In genomic region chr4:109729155-109729562, GRCh38 we compare ENCODE assay signal across 8 cellular contexts. TPM values are rescaled to one million over a fixed set of nuclear protein-coding genes. Genes with fewer than 3 reads are reported as not detected.
DNase-seq lines count a peak whose midpoint lies in the region; ATAC-seq, FAIRE-seq and TF ChIP-seq lines count a peak whose summit lies in the region.

No MANE protein-coding gene starts in this region.

- in situ Hi-C loops in K562 (cut with MboI): no loop called here

- H4K20me1 ChIP-seq in K562 (replicated peaks; ENCODE audit: control insufficient read depth, insufficient read depth, low read length): 0 out of 2 replicates have a peak, but pooled peaks cover 3% of the 10 kb centered on the region

- H3K4me3 ChIP-seq in K562 (peak overlapping the region; percentile 81), kidney epithelial cell (ENCODE audit: low read depth, low read length) (peak overlapping the region; percentile 60)

- H3K36me3 ChIP-seq in K562 (ENCODE audit: control insufficient read depth, insufficient read depth, low read length) (peaks cover 30% of the 10 kb centered on the region), kidney epithelial cell (ENCODE audit: control insufficient read depth, insufficient read depth, low read length) (no peaks in the 10 kb centered on the region)

- H3K27me3 ChIP-seq in K562 (ENCODE audit: control insufficient read depth in 2 of 2, insufficient read depth in 2 of 2, low read length in 2 of 2) (no peaks in the 10 kb centered on the region), kidney epithelial cell (ENCODE audit: control insufficient read depth, insufficient read depth, low read length) (no peaks in the 10 kb centered on the region)

- ATAC-seq in K562 (no peak), GM21381 (IDR thresholded peaks at IDR 0.05; ENCODE audit: unreplicated experiment) (no peak), HG02970 (IDR thresholded peaks at IDR 0.05; ENCODE audit: low FRiP score, unreplicated experiment) (no peak), GM21360 (IDR thresholded peaks at IDR 0.05; ENCODE audit: unreplicated experiment) (no peak)

- DNase-seq in Daoy (ENCODE audit: low read depth): peak; percentile 1
- peak; percentile 32 to 34 for DNase-seq in Kasumi-1 (lab: John Stamatoyannopoulos, UW)
- peak in 3 of 4 experiments; percentile 25 to 54 (median 26) for DNase-seq in K562 (ENCODE audit: extremely low read depth in 1 of 4, low spot score in 3 of 4)
- DNase-seq in kidney epithelial cell (ENCODE audit: low read depth): no peak

- peak overlapping the region; percentile 95 for H3K4me2 ChIP-seq in K562 (ENCODE audit: insufficient read depth, low read length)

- TF ChIP-seq RAD21 in K562 (CRISPR knock-in tag; conservative IDR thresholded peaks at IDR 0.05 in 1 of 2, IDR thresholded peaks at IDR 0.05 in 1 of 2): no peak

- intact Hi-C loops in K562 (cut with micrococcal nuclease): loop anchor here (1.0 to 5.0 kb wide), 3 partner anchors 26 to 468 kb away; partner anchors contain the start of genes CASP6, ELOVL6 and GAR1

- no peak for TF ChIP-seq CTCF in K562 (IDR thresholded peaks at IDR 0.05 in 2 of 3, conservative IDR thresholded peaks at IDR 0.05 in 1 of 3; ENCODE audit: insufficient read depth in 2 of 3, low read depth in 1 of 3, low read length in 3 of 3)
- no peak for TF ChIP-seq CTCF in kidney epithelial cell (IDR thresholded peaks at IDR 0.05; ENCODE audit: insufficient read depth, low read length, poor library complexity, severe bottlenecking)

- H3K9me1 ChIP-seq in K562 (ENCODE audit: control insufficient read depth, insufficient read depth, low read length): no peaks in the 10 kb centered on the region

- peak overlapping the region; percentile 76 to 96 for H3K9ac ChIP-seq in K562 (ENCODE audit: insufficient read depth in 1 of 2, low read depth in 2 of 2, low read length in 2 of 2)

- H3K79me2 ChIP-seq in K562 (ENCODE audit: control insufficient read depth, insufficient read depth, low read length): peaks cover 57% of the 10 kb centered on the region

- CTCF ChIA-PET in K562 (lab: Yijun Ruan, JAX; ENCODE audit: low intra/inter-chr PET ratio): no interaction called here

- H2AFZ ChIP-seq in K562 (ENCODE audit: low read depth, low read length): peak overlapping the region; percentile 94

- no peak; the same call in 1 of the 2 replicates for TF ChIP-seq POLR2A in K562 (conservative IDR thresholded peaks at IDR 0.05)

- no peak for FAIRE-seq in K562 (lab: Jason Lieb, UNC)

- H3K4me1 ChIP-seq in K562 (replicated peaks in 1 of 2; ENCODE audit: control insufficient read depth in 2 of 2, insufficient read depth in 2 of 2, low read length in 2 of 2): peaks cover 8 to 25% of the 10 kb centered on the region in 2 experiments; a peak in 4 of 5 replicates

- peak overlapping the region; percentile 75 for H3K27ac ChIP-seq in K562 (ENCODE audit: extremely low read depth, low read depth, low read length)
- H3K27ac ChIP-seq in temporal lobe (ENCODE audit: low read depth, low read length): peak overlapping the region; percentile 18

- 0% methylated on average over 11 of the region's 11 CpGs for WGBS in K562 (ENCODE audit: insufficient coverage, low coverage, missing lambda C conversion rate)

- no TSS peak for BruUV-seq in K562 (replicated peaks; lab: Mats Ljungman, UMichigan)

- H3K9me3 ChIP-seq in K562 (replicated peaks; ENCODE audit: control insufficient read depth, insufficient read depth, low read depth, low read length): no peaks in the 10 kb centered on the region

- POLR2A ChIA-PET in K562 (lab: Yijun Ruan, JAX): interaction anchor here (0.8 to 3.4 kb wide), 3 partner anchors 11 to 24 kb away, joined by 3 to 14 read pairs (median 3); no protein-coding TSS in a partner anchor

- no peak for TF ChIP-seq EP300 in K562 (IDR thresholded peaks at IDR 0.05; ENCODE audit: low read length)

TF ChIP-seq in K562, 482 proteins besides CTCF, POLR2A, EP300 and RAD21 (continues in another document):
- TF ChIP-seq NBN (IDR thresholded peaks at IDR 0.05; ENCODE audit: low read depth) (no peak), KDM1A (IDR thresholded peaks at IDR 0.05) (no peak), EP400 (IDR thresholded peaks at IDR 0.05) (peak; percentile 37; the same call in 1 of the 2 replicates), ATF3 (IDR thresholded peaks at IDR 0.05) (0 out of 2 replicates have a peak, but pooled peaks have one; percentile 8), ATF3 (CRISPR knock-in tag; conservative IDR thresholded peaks at IDR 0.05) (no peak), RCOR1 (IDR thresholded peaks at IDR 0.05; ENCODE audit: borderline replicate concordance in 1 of 2, low read depth in 2 of 2, low read length in 2 of 2) (no peak), HDAC3 (IDR thresholded peaks at IDR 0.05; ENCODE audit: borderline replicate concordance, partially characterized antibody) (no peak), ILF3 (IDR thresholded peaks at IDR 0.05; ENCODE audit: borderline replicate concordance) (no peak), GTF2A2 (tag; IDR thresholded peaks at IDR 0.05) (no peak), ZNF140 (CRISPR knock-in tag; IDR thresholded peaks at IDR 0.05) (no peak), MTA1 (IDR thresholded peaks at IDR 0.05; ENCODE audit: borderline replicate concordance) (no peak)
- TF ChIP-seq, protein P1, sequence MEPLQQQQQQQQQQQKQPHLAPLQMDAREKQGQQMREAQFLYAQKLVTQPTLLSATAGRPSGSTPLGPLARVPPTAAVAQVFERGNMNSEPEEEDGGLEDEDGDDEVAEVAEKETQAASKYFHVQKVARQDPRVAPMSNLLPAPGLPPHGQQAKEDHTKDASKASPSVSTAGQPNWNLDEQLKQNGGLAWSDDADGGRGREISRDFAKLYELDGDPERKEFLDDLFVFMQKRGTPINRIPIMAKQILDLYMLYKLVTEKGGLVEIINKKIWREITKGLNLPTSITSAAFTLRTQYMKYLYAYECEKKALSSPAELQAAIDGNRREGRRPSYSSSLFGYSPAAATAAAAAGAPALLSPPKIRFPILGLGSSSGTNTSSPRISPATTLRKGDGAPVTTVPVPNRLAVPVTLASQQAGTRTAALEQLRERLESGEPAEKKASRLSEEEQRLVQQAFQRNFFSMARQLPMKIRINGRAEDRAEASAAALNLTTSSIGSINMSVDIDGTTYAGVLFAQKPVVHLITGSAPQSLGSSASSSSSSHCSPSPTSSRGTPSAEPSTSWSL (CRISPR knock-in tag; IDR thresholded peaks at IDR 0.05; ENCODE audit: borderline replicate concordance): no peak

RNA-seq across cellular contexts. Expression of gene PLA2G12A, which starts 0.7 kb away (rescaled TPM):
- 5.3 and 7.6 TPM in 2 replicates for total RNA-seq in Daoy (2014; rRNA removed; shearing (Covaris generic))
- total RNA-seq in K562 (2011; cell fraction: chromatin; rRNA removed; ENCODE audit: low replicate concordance): 43.6 and 47.1 TPM in 2 replicates
- total RNA-seq in K562 (2011; cell fraction: nucleolus; rRNA removed): 20.8 and 67.1 TPM in 2 replicates
- total RNA-seq in K562 (2011; cell fraction: nucleoplasm; rRNA removed): 55.1 and 66.2 TPM in 2 replicates
- total RNA-seq in K562 (2014; rRNA removed) (29.4 and 39.8 TPM in 2 replicates), K562 (2014; rRNA removed; fragmentation: Illumina TruSeq; extraction: Trizol) (132 and 135 TPM in 2 replicates), K562 (2015; rRNA removed; fragmentation: Illumina TruSeq; extraction: Trizol) (98.1 and 103 TPM in 2 replicates), K562 (2021) (92.3 and 94.7 TPM in 2 replicates), kidney epithelial cell (28.2 and 70.2 TPM in 2 replicates), temporal lobe (20.4 TPM)
- polyA plus RNA-seq in K562 (2011; rRNA removed) (202 and 226 TPM in 2 replicates), K562 (2014; fragmentation: Illumina TruSeq; extraction: Trizol) (77.9 and 80.5 TPM in 2 replicates), K562 (2014; fragmentation: Nextera tagmentation; extraction: Ambion mirVana) (10 to 100 TPM; 24.2 to 24.6 TPM), K562 (2014; rRNA removed) (38.0 and 50.3 TPM in 2 replicates)
- polyA plus RNA-seq in K562 (2011; cell fraction: cytosol; rRNA removed): 38.2 and 45.9 TPM in 2 replicates
- polyA plus RNA-seq in K562 (2011; cell fraction: nucleus; rRNA removed): 49.3 and 54.8 TPM in 2 replicates
- polyA plus RNA-seq in K562 (2012): 95.6 and 100 TPM in 2 replicates
- polyA minus RNA-seq in K562 (2011; rRNA and poly(A)+ RNA removed): 228 and 290 TPM in 2 replicates
- polyA minus RNA-seq in K562 (2011; cell fraction: cytosol; rRNA and poly(A)+ RNA removed): 60.1 and 93.2 TPM in 2 replicates
- 12.9 and 16.7 TPM in 2 replicates for polyA minus RNA-seq in K562 (2011; cell fraction: nucleus; rRNA and poly(A)+ RNA removed)

RNA-seq across cellular contexts. Expression of gene CASP6, which starts 25.9 kb away (rescaled TPM):
- 21.7 and 31.8 TPM in 2 replicates for total RNA-seq in Daoy (2014; rRNA removed; shearing (Covaris generic))
- total RNA-seq in K562 (2011; cell fraction: chromatin; rRNA removed; ENCODE audit: low replicate concordance): 8.4 and 10.8 TPM in 2 replicates
- 6.1 and 7.5 TPM in 2 replicates for total RNA-seq in K562 (2011; cell fraction: nucleolus; rRNA removed)
- 5.4 and 8.3 TPM in 2 replicates for total RNA-seq in K562 (2011; cell fraction: nucleoplasm; rRNA removed)
- 34.3 and 39.1 TPM in 2 replicates for total RNA-seq in K562 (2014; rRNA removed)
- 31.7 and 42.2 TPM in 2 replicates for total RNA-seq in K562 (2014; rRNA removed; fragmentation: Illumina TruSeq; extraction: Trizol)
- 47.7 and 48.1 TPM in 2 replicates for total RNA-seq in K562 (2015; rRNA removed; fragmentation: Illumina TruSeq; extraction: Trizol)
- total RNA-seq in K562 (2021): 20.8 and 22.3 TPM in 2 replicates
- 56.7 and 72.7 TPM in 2 replicates for polyA plus RNA-seq in K562 (2011; rRNA removed)
- polyA plus RNA-seq in K562 (2011; cell fraction: cytosol; rRNA removed): 24.9 and 48.9 TPM in 2 replicates
- 9.4 and 11.0 TPM in 2 replicates for polyA plus RNA-seq in K562 (2011; cell fraction: nucleus; rRNA removed)
- 31.2 and 32.9 TPM in 2 replicates for polyA plus RNA-seq in K562 (2012)
- polyA plus RNA-seq in K562 (2014; fragmentation: Illumina TruSeq; extraction: Trizol): 52.1 and 57.5 TPM in 2 replicates
- polyA plus RNA-seq in K562 (2014; fragmentation: Nextera tagmentation; extraction: Ambion mirVana): 10 to 100 TPM; 23.0 to 31.7 TPM
- polyA plus RNA-seq in K562 (2014; rRNA removed): 47.4 and 50.9 TPM in 2 replicates
- 62.8 and 69.4 TPM in 2 replicates for polyA minus RNA-seq in K562 (2011; rRNA and poly(A)+ RNA removed)
- polyA minus RNA-seq in K562 (2011; cell fraction: cytosol; rRNA and poly(A)+ RNA removed): 16.0 and 25.0 TPM in 2 replicates
- 2.0 and 8.3 TPM in 2 replicates for polyA minus RNA-seq in K562 (2011; cell fraction: nucleus; rRNA and poly(A)+ RNA removed)
- 51.8 and 53.6 TPM in 2 replicates for total RNA-seq in kidney epithelial cell
- 12.5 TPM for total RNA-seq in temporal lobe
